8 cellular contexts compared by ENCODE assay signal in the genomic region with DNA sequence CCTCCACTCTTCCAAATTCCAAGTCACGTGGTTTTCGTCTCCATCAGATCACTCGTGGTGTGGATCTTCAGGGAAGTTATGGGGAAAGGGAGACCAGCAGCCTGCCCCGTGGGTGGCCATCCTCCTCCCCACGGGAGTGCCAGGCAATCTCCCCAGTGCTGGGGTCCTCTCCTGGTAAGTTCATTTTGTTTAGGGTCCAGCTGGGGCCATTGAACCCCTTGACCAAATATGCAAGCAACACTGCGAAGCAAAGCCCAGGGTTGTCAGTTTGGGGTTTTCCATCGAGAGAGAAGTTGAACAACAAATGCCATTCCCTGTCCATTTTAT. TPM values are rescaled to one million over a fixed set of nuclear protein-coding genes. Genes with fewer than 3 reads are reported as not detected.
DNase-seq lines count a peak whose midpoint lies in the region; ATAC-seq and TF ChIP-seq lines count a peak whose summit lies in the region.

No MANE protein-coding gene starts in this region.

- DNase-seq in GM12864 (ENCODE audit: low read depth) (no peak), T-cell (no peak), esophagus squamous epithelium (lab: John Stamatoyannopoulos, UW) (no peak), psoas muscle (no peak), GM03348 (ENCODE audit: low spot score) (no peak), lower leg skin (ENCODE audit: low spot score in 2 of 2) (no peak), KG1 (lab: John Stamatoyannopoulos, UW) (no peak)

- 49 to 54% methylated on average over 5 to 7 of the region's 7 CpGs for WGBS in esophagus squamous epithelium, 2 donors
- 43 to 45% (median 44%) methylated on average over 7 of the region's 7 CpGs for WGBS in psoas muscle, 3 donors
- 48 to 52% methylated on average over 7 of the region's 7 CpGs for WGBS in lower leg skin, 2 donors

- peak overlapping the region; percentile 91 to 98 (median 96) for H3K4me3 Mint-ChIP-seq in T-cell

- H3K27me3 ChIP-seq in esophagus squamous epithelium: no peaks in the 10 kb centered on the region
- no peaks in the 10 kb centered on the region for H3K27me3 ChIP-seq in psoas muscle (ENCODE audit: insufficient read depth in 3 of 3, low read length in 2 of 3)

- H3K4me1 ChIP-seq in esophagus squamous epithelium: peaks cover 19 to 49% (median 33%) of the 10 kb centered on the region in 3 donors
- H3K4me1 ChIP-seq in psoas muscle: peaks cover 34% of the 10 kb centered on the region

- H3K4me3 ChIP-seq in GM12864 (ENCODE audit: low read depth, low read length): peak overlapping the region; percentile 94
- peak overlapping the region; percentile 65 to 84 (median 75) for H3K4me3 ChIP-seq in esophagus squamous epithelium
- H3K4me3 ChIP-seq in psoas muscle: peak overlapping the region; percentile 92
- no peak overlapping the region for H3K4me3 ChIP-seq in lower leg skin (ENCODE audit: low read depth, poor library complexity, severe bottlenecking)

- peaks cover 33 to 43% (median 42%) of the 10 kb centered on the region in 3 donors for H3K4me1 Mint-ChIP-seq in T-cell

- intact Hi-C loops in esophagus squamous epithelium (cut with DNase I): loop anchor here (5.0 kb wide), 1 partner anchor 45 kb away; no protein-coding TSS in a partner anchor
- intact Hi-C loops in psoas muscle (cut with DNase I): loop anchor here (2.0 to 10.0 kb wide), 3 partner anchors 50 to 123 kb away; no protein-coding TSS in a partner anchor
- intact Hi-C loops in lower leg skin (cut with DNase I; ENCODE audit: low total_unique reads): no loop called here

- no peaks in the 10 kb centered on the region for H3K27me3 Mint-ChIP-seq in T-cell

- no peak for ATAC-seq in T-cell (replicated peaks in 1 of 4)
- ATAC-seq in psoas muscle: no peak
- no peak for ATAC-seq in GM21360 (IDR thresholded peaks at IDR 0.05; ENCODE audit: unreplicated experiment)

- CTCF ChIA-PET in T-cell (lab: Charles Lee): interaction anchor here (1.0 to 2.2 kb wide), 5 partner anchors 47 to 92 kb away, joined by 3 to 8 read pairs (median 7); a partner anchor contains a TSS

- H3K9me3 ChIP-seq in esophagus squamous epithelium (no peaks in the 10 kb centered on the region), psoas muscle (no peaks in the 10 kb centered on the region)

- no peaks in the 10 kb centered on the region for H3K36me3 ChIP-seq in esophagus squamous epithelium
- peaks cover 0 to 5% of the 10 kb centered on the region in 2 donors for H3K36me3 ChIP-seq in psoas muscle (ENCODE audit: insufficient read depth in 1 of 2, low read depth in 1 of 2)

- peak overlapping the region; percentile 91 to 94 for H3K27ac Mint-ChIP-seq in T-cell

- H3K27ac ChIP-seq in esophagus squamous epithelium (peak overlapping the region; percentile 81 to 95 (median 86)), psoas muscle (peak overlapping the region; percentile 96)

- peaks cover 2% of the 10 kb centered on the region for H3K36me3 Mint-ChIP-seq in T-cell

- POLR2A ChIA-PET in T-cell (lab: Charles Lee): interaction anchor here (0.5 to 0.6 kb wide), 3 partner anchors 45 to 1325 kb away, joined by 3 to 8 read pairs (median 4); no protein-coding TSS in a partner anchor

- TF ChIP-seq CTCF in GM12864 (IDR thresholded peaks at IDR 0.05; ENCODE audit: low read depth, low read length, missing control alignments) (no peak), esophagus squamous epithelium (IDR thresholded peaks at IDR 0.05) (no peak), psoas muscle (IDR thresholded peaks at IDR 0.05) (no peak), lower leg skin (IDR thresholded peaks at IDR 0.05) (no peak)

- no peak for TF ChIP-seq POLR2A in esophagus squamous epithelium (IDR thresholded peaks at IDR 0.05)
- TF ChIP-seq POLR2A in lower leg skin (IDR thresholded peaks at IDR 0.05): no peak

- H3K9me3 Mint-ChIP-seq in T-cell: no peaks in the 10 kb centered on the region

RNA-seq across cellular contexts. Expression of a gene that starts 4.1 kb away (rescaled TPM):
- total RNA-seq in T-cell (10 to 100 TPM; 35.7 to 42.9 (median 36.0) TPM), esophagus squamous epithelium (10 to 100 TPM; 20.4 to 35.5 (median 22.6) TPM), psoas muscle (10 to 100 TPM; 35.1 to 54.5 (median 38.0) TPM), lower leg skin (10 to 100 TPM; 33.6 to 46.8 (median 38.2) TPM)
- polyA plus RNA-seq in psoas muscle: 10 to 100 TPM; 41.9 to 53.7 (median 51.6) TPM
